ENCODE assay signal across 12 cellular contexts in the genomic region with DNA sequence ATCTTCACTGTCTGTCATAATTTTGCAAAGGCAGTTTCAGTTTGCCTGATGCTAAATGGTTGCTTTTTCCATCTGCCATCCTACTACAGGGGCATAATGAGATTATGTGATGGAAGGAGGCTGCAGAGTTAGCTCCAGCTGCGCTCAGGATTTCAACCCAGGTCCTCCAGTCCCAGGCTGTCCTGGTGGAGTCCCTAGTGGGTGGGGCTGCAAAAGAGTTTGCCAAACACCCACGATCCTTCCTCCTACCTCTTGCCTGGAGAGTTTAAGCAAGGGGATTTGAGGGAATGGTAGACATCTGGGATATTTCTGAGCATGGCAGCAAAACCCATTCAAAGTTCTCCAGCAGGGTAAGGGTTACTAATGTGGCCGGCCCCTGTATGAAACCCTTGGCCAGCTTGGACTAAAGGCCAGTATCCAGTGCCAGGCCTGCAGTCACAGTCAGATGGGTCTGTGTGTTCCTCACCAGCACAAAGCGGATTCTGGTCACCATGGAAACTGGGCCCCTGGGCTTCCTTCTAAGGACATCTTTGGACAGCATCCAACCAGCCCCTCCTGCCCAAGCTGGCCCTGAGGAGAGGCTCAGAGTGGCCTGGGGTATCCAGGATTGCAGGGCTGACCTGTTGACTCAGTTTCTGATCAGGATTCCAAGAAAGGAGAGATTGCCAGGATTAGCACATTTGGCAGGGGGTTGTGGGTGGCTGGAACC. TPM values are rescaled to one million over a fixed set of nuclear protein-coding genes. Genes with fewer than 3 reads are reported as not detected.
A peak's percentile ranks its signal among the peaks of the same experiment; 100 is the strongest.
DNase-seq lines count a peak whose midpoint lies in the region; ATAC-seq and TF ChIP-seq lines count a peak whose summit lies in the region.
"Had no signal": no experiment of that assay in that cellular context is flagged by ENCODE, and none has a peak within 500 bp of the region (broad histone marks: within the 10 kb centered on the region; RNA-seq: fewer than 3 reads in every experiment).

No MANE protein-coding gene starts in this region.

- H3K36me3 ChIP-seq in left lung: no peaks in the 10 kb centered on the region
- no peaks in the 10 kb centered on the region for H3K36me3 ChIP-seq in uterus

- H3K27me3 ChIP-seq in left lung: no peaks in the 10 kb centered on the region
- H3K27me3 ChIP-seq in uterus: no peaks in the 10 kb centered on the region

- H3K4me1 ChIP-seq in left lung: no peaks in the 10 kb centered on the region
- H3K4me1 ChIP-seq in uterus: peaks cover 4% of the 10 kb centered on the region in 2 donors

- H3K4me3 ChIP-seq in left lung: no peak overlapping the region
- H3K4me3 ChIP-seq in uterus: no peak overlapping the region
- H3K4me3 ChIP-seq: lung had no signal

- peaks cover 0 to 13% of the 10 kb centered on the region in 2 donors for H3K9me3 ChIP-seq in left lung
- no peaks in the 10 kb centered on the region for H3K9me3 ChIP-seq in uterus

- no peaks in the 10 kb centered on the region for H3K9me3 Mint-ChIP-seq in activated T-helper 2 cell treated with anti-CD3 and anti-CD28 coated beads, Interferon-gamma antibody, Interleukin-2, Interleukin-4, amounts not matched to agents 10 μg/mL and 5 μg/mL and 100 μg/mL, durations not matched to agents 14 hours and 24 hours and 36 hours
- H3K9me3 Mint-ChIP-seq in stimulated activated naive CD8-positive, alpha-beta T cell treated with anti-CD3 and anti-CD28 coated beads, Interleukin-15, amount 100 ng/mL, for 72 hours: no peaks in the 10 kb centered on the region
- H3K9me3 Mint-ChIP-seq: dendritic cell treated with granulocyte-macrophage colony-stimulating factor and Interleukin-4, amounts not matched to agents 40 ng/mL and 50 ng/mL, for 4 days had no signal

- no peak overlapping the region for H3K4me3 Mint-ChIP-seq in activated T-helper 2 cell treated with anti-CD3 and anti-CD28 coated beads, Interferon-gamma antibody, Interleukin-2, Interleukin-4, amounts not matched to agents 10 μg/mL and 5 μg/mL and 100 μg/mL, durations not matched to agents 14 hours and 24 hours and 36 hours (ENCODE audit: low read depth)
- no peak overlapping the region for H3K4me3 Mint-ChIP-seq in stimulated activated naive CD8-positive, alpha-beta T cell treated with anti-CD3 and anti-CD28 coated beads, Interleukin-15, amount 100 ng/mL, for 72 hours
- H3K4me3 Mint-ChIP-seq: dendritic cell treated with granulocyte-macrophage colony-stimulating factor and Interleukin-4, amounts not matched to agents 40 ng/mL and 50 ng/mL, for 4 days had no signal

- ATAC-seq in left lung: peak; percentile 47
- ATAC-seq in stimulated activated naive CD8-positive, alpha-beta T cell treated with anti-CD3 and anti-CD28 coated beads, Interleukin-15, amount 100 ng/mL, for 72 hours: no peak

- TF ChIP-seq CTCF in left lung (IDR thresholded peaks at IDR 0.05) (no peak), uterus (IDR thresholded peaks at IDR 0.05) (no peak)

- peaks cover 3% of the 10 kb centered on the region for H3K4me1 Mint-ChIP-seq in activated T-helper 2 cell treated with anti-CD3 and anti-CD28 coated beads, Interferon-gamma antibody, Interleukin-2, Interleukin-4, amounts not matched to agents 10 μg/mL and 5 μg/mL and 100 μg/mL, durations not matched to agents 14 hours and 24 hours and 36 hours (ENCODE audit: low read depth)
- peaks cover 7% of the 10 kb centered on the region for H3K4me1 Mint-ChIP-seq in stimulated activated naive CD8-positive, alpha-beta T cell treated with anti-CD3 and anti-CD28 coated beads, Interleukin-15, amount 100 ng/mL, for 72 hours

- no peak overlapping the region for H3K27ac Mint-ChIP-seq in activated T-helper 2 cell treated with anti-CD3 and anti-CD28 coated beads, Interferon-gamma antibody, Interleukin-2, Interleukin-4, amounts not matched to agents 10 μg/mL and 5 μg/mL and 100 μg/mL, durations not matched to agents 14 hours and 24 hours and 36 hours
- H3K27ac Mint-ChIP-seq in stimulated activated naive CD8-positive, alpha-beta T cell treated with anti-CD3 and anti-CD28 coated beads, Interleukin-15, amount 100 ng/mL, for 72 hours: no peak overlapping the region
- H3K27ac Mint-ChIP-seq: dendritic cell treated with granulocyte-macrophage colony-stimulating factor and Interleukin-4, amounts not matched to agents 40 ng/mL and 50 ng/mL, for 4 days had no signal

- H3K27me3 Mint-ChIP-seq in activated T-helper 2 cell treated with anti-CD3 and anti-CD28 coated beads, Interferon-gamma antibody, Interleukin-2, Interleukin-4, amounts not matched to agents 10 μg/mL and 5 μg/mL and 100 μg/mL, durations not matched to agents 14 hours and 24 hours and 36 hours (ENCODE audit: low read depth): peaks cover 2% of the 10 kb centered on the region
- no peaks in the 10 kb centered on the region for H3K27me3 Mint-ChIP-seq in stimulated activated naive CD8-positive, alpha-beta T cell treated with anti-CD3 and anti-CD28 coated beads, Interleukin-15, amount 100 ng/mL, for 72 hours

- DNase-seq in NCI-H345 (lab: John Stamatoyannopoulos, UW) (peak; percentile 0), NCI-H345 treated with DMSO at 0.1 percent for 48 hours (lab: John Stamatoyannopoulos, UW; ENCODE audit: unreplicated experiment) (no peak), cerebellar nuclear complex (lab: John Stamatoyannopoulos, UW) (peak; percentile 55 to 80), left lung (peak in 1 of 2 donors; percentile 41), uterus (peak; percentile 53 to 65), UCSD-AML1 (lab: John Stamatoyannopoulos, UW; ENCODE audit: unreplicated experiment) (no peak)
- no peak for DNase-seq in activated T-helper 2 cell treated with anti-CD3 and anti-CD28 coated beads, Interferon-gamma antibody, Interleukin-2, Interleukin-4, amounts not matched to agents 10 μg/mL and 5 μg/mL and 100 μg/mL, durations not matched to agents 14 hours and 24 hours and 36 hours (ENCODE audit: low spot score)
- no peak for DNase-seq in stimulated activated naive CD8-positive, alpha-beta T cell treated with anti-CD3 and anti-CD28 coated beads, Interleukin-15, amount 100 ng/mL, for 72 hours
- DNase-seq: activated CD4-positive, alpha-beta T cell treated with anti-CD3 and anti-CD28 coated beads, Interleukin-2, amount 50 U/mL, for 48 hours; NCI-H510A treated with DMSO at 0.1 percent for 48 hours had no signal

- H3K36me3 Mint-ChIP-seq in activated T-helper 2 cell treated with anti-CD3 and anti-CD28 coated beads, Interferon-gamma antibody, Interleukin-2, Interleukin-4, amounts not matched to agents 10 μg/mL and 5 μg/mL and 100 μg/mL, durations not matched to agents 14 hours and 24 hours and 36 hours (ENCODE audit: low read depth): no peaks in the 10 kb centered on the region

- H3K27ac ChIP-seq in left lung (no peak overlapping the region), uterus (peak overlapping the region; percentile 58 to 62)

- intact Hi-C loops in left lung (cut with DNase I) (no loop called here), uterus (cut with DNase I; ENCODE audit: low total_unique reads) (no loop called here)
- intact Hi-C loops in activated T-helper 2 cell treated with anti-CD3 and anti-CD28 coated beads, Interferon-gamma antibody, Interleukin-2, Interleukin-4, amounts not matched to agents 10 μg/mL and 5 μg/mL and 100 μg/mL, durations not matched to agents 14 hours and 24 hours and 36 hours (cut with micrococcal nuclease): no loop called here

- TF ChIP-seq POLR2A in uterus (IDR thresholded peaks at IDR 0.05): no peak

RNA-seq across cellular contexts. Expression of a gene that starts 42.7 kb away (rescaled TPM):
- total RNA-seq in left lung (10 to 100 TPM; 10.3 to 20.1 TPM), uterus (10 to 100 TPM; 12.3 to 44.7 (median 28.1) TPM)
- total RNA-seq in activated T-helper 2 cell treated with anti-CD3 and anti-CD28 coated beads, Interferon-gamma antibody, Interleukin-2, Interleukin-4, amounts not matched to agents 10 μg/mL and 5 μg/mL and 100 μg/mL, durations not matched to agents 14 hours and 24 hours and 36 hours: 0.52 and 0.62 TPM in 2 replicates

Comparison
In these comparisons a context has a peak if more than half of its experiments do, and no peak if none do; other contexts are left out.
1. DNase-seq: peak in NCI-H345 (single experiment), cerebellar nuclear complex (2 of 2) and uterus (2 of 2); none in NCI-H345 treated with DMSO at 0.1 percent for 48 hours (single experiment), UCSD-AML1 (single experiment), activated T-helper 2 cell treated with anti-CD3 and anti-CD28 coated beads, Interferon-gamma antibody, Interleukin-2, Interleukin-4, amounts not matched to agents 10 μg/mL and 5 μg/mL and 100 μg/mL, durations not matched to agents 14 hours and 24 hours and 36 hours (single experiment) and stimulated activated naive CD8-positive, alpha-beta T cell treated with anti-CD3 and anti-CD28 coated beads, Interleukin-15, amount 100 ng/mL, for 72 hours (0 of 2).
2. H3K27ac ChIP-seq: peak in uterus (2 of 2); none in left lung (0 of 2).